Comparison of ENCODE assay signal across 18 cellular contexts in genomic region chr20:43506238-43506637, GRCh38. TPM values are rescaled to one million over a fixed set of nuclear protein-coding genes. Genes with fewer than 3 reads are reported as not detected.
"Had no signal": no experiment of that assay in that cellular context is flagged by ENCODE, and none has a peak within 500 bp of the region (broad histone marks: within the 10 kb centered on the region; RNA-seq: fewer than 3 reads in every experiment).

No MANE protein-coding gene starts in this region.

- H3K27me3 ChIP-seq: ovary, thyroid gland, uterus had no signal

- H3K79me2 ChIP-seq: hepatocyte had no signal

- H3K27ac ChIP-seq: esophagus muscularis mucosa, hepatocyte, ovary, thyroid gland, uterus, VCaP had no signal

- H3K36me3 Mint-ChIP-seq: activated CD8-positive, alpha-beta memory T cell treated with anti-CD3 and anti-CD28 coated beads, Interleukin-2, amount 10 ng/mL, durations not matched to agents 7 days and 5 days; stimulated activated memory B cell treated with anti-CD40 and anti-IgM and Interleukin-4, amounts not matched to agents 10 μg/mL and 1 μg/mL and 100 μg/mL, for 72 hours had no signal

- H3K4me1 Mint-ChIP-seq: stimulated activated memory B cell treated with anti-CD40 and anti-IgM and Interleukin-4, amounts not matched to agents 10 μg/mL and 1 μg/mL and 100 μg/mL, for 72 hours had no signal

- H3K9me3 ChIP-seq: esophagus muscularis mucosa, ovary, thyroid gland, uterus had no signal

- H3K36me3 ChIP-seq: esophagus muscularis mucosa, ovary, thyroid gland, uterus had no signal

- H3K4me3 ChIP-seq: hepatocyte, ovary, thyroid gland, uterus had no signal

- H3K27ac Mint-ChIP-seq: activated CD8-positive, alpha-beta memory T cell treated with anti-CD3 and anti-CD28 coated beads, Interleukin-2, amount 10 ng/mL, durations not matched to agents 7 days and 5 days; stimulated activated memory B cell treated with anti-CD40 and anti-IgM and Interleukin-4, amounts not matched to agents 10 μg/mL and 1 μg/mL and 100 μg/mL, for 72 hours had no signal

- FAIRE-seq: keratinocyte had no signal

- DNase-seq: activated CD4-positive, alpha-beta T cell treated with anti-CD3 and anti-CD28 coated beads, Interleukin-2, amount 50 U/mL, for 48 hours; activated CD8-positive, alpha-beta memory T cell treated with anti-CD3 and anti-CD28 coated beads, Interleukin-2, amount 10 ng/mL, durations not matched to agents 7 days and 5 days; activated effector memory CD4-positive, alpha-beta T cell treated with Interleukin-2 at 50 U/mL for 16 hours; activated naive CD4-positive, alpha-beta T cell treated with anti-CD3 and anti-CD28 coated beads, Interleukin-2, amount 50 U/mL, for 16 hours; activated T-cell treated with anti-CD3 and anti-CD28 coated beads, Interleukin-2, amount 50 U/mL, for 1 hour; cortex of kidney; effector CD4-positive, alpha-beta T cell; mammary epithelial cell; ovary; stimulated activated CD4-positive, alpha-beta T cell treated with anti-CD3 and anti-CD28 coated beads, Interleukin-12 subunit alpha, Interleukin-12 subunit beta, amount 100 ng/mL, for 4 hours; T1000; thyroid gland; uterus had no signal

- ATAC-seq: activated CD8-positive, alpha-beta memory T cell treated with anti-CD3 and anti-CD28 coated beads, Interleukin-2, amount 10 ng/mL, durations not matched to agents 7 days and 5 days; stimulated activated memory B cell treated with anti-CD40 and anti-IgM and Interleukin-4, amounts not matched to agents 10 μg/mL and 1 μg/mL and 100 μg/mL, for 72 hours had no signal

RNA-seq across cellular contexts. Expression of gene SGK2, which starts 52.6 kb away (rescaled TPM):
- polyA plus RNA-seq: mammary epithelial cell had no signal
